ENCODE assay signal across 16 cellular contexts in genomic region chr10:52814506-52814905, GRCh38. TPM values are rescaled to one million over a fixed set of nuclear protein-coding genes. Genes with fewer than 3 reads are reported as not detected.
A peak's percentile ranks its signal among the peaks of the same experiment; 100 is the strongest.
DNase-seq lines count a peak whose midpoint lies in the region; ATAC-seq and TF ChIP-seq lines count a peak whose summit lies in the region.
"Had no signal": no experiment of that assay in that cellular context is flagged by ENCODE, and none has a peak within 500 bp of the region (broad histone marks: within the 10 kb centered on the region; RNA-seq: fewer than 3 reads in every experiment).

No MANE protein-coding gene starts in this region.

- WGBS in tibial nerve, 2 donors: 45 to 50% methylated on average over 5 of the region's 5 CpGs

- no peaks in the 10 kb centered on the region for H4K20me1 ChIP-seq in SU-DHL-6 (ENCODE audit: low read depth, low read length)

- H3K9me3 ChIP-seq in SU-DHL-6 (ENCODE audit: insufficient read depth, low read length) (no peaks in the 10 kb centered on the region), tibial nerve (no peaks in the 10 kb centered on the region)

- no peaks in the 10 kb centered on the region for H3K27me3 ChIP-seq in SU-DHL-6 (ENCODE audit: low read length)
- H3K27me3 ChIP-seq in tibial nerve: no peaks in the 10 kb centered on the region

- no peak for TF ChIP-seq CTCF in SU-DHL-6 (IDR thresholded peaks at IDR 0.05; ENCODE audit: insufficient read depth, low read length, poor library complexity, severe bottlenecking)
- TF ChIP-seq CTCF in tibial nerve (IDR thresholded peaks at IDR 0.05): no peak

- H3K9ac ChIP-seq in SU-DHL-6 (ENCODE audit: low read length): no peak overlapping the region; the same call in 1 of the 2 replicates

- ATAC-seq in GM18511 (IDR thresholded peaks at IDR 0.05; ENCODE audit: unreplicated experiment) (peak; percentile 46), GM19455 (IDR thresholded peaks at IDR 0.05; ENCODE audit: unreplicated experiment) (peak; percentile 41), HG02885 (IDR thresholded peaks at IDR 0.05; ENCODE audit: poor library complexity, unreplicated experiment) (peak; percentile 36)

- H3K9me2 ChIP-seq in SU-DHL-6 (replicated peaks; ENCODE audit: insufficient read depth, low read length): no peaks in the 10 kb centered on the region

- no peaks in the 10 kb centered on the region for H3K79me2 ChIP-seq in SU-DHL-6 (ENCODE audit: insufficient read depth, low read length)

- no peaks in the 10 kb centered on the region for H3F3A ChIP-seq in SU-DHL-6 (ENCODE audit: insufficient read depth)

- DNase-seq in foreskin melanocyte (no peak), NCI-H2171 (lab: John Stamatoyannopoulos, UW) (no peak), tibial nerve (ENCODE audit: low spot score in 2 of 2) (no peak)
- no peak for DNase-seq in activated CD4-positive, CD25-positive, alpha-beta regulatory T cell treated with anti-CD3 and anti-CD28 coated beads, Interleukin-2, amount 50 U/mL, for 72 hours
- DNase-seq: activated CD8-positive, alpha-beta memory T cell treated with anti-CD3 and anti-CD28 coated beads for 24 hours; immature natural killer cell; mammary epithelial cell; NCI-H345; stimulated activated CD4-positive, alpha-beta T cell treated with anti-CD3 and anti-CD28 coated beads, Interleukin-12 subunit alpha, Interleukin-12 subunit beta, amount 100 ng/mL, for 4 hours had no signal

- H2AFZ ChIP-seq in SU-DHL-6 (ENCODE audit: low read depth, low read length, severe bottlenecking): peak overlapping the region; percentile 71

- H3K27ac ChIP-seq in SU-DHL-6 (ENCODE audit: low read depth, low read length): no peak overlapping the region
- H3K27ac ChIP-seq in tibial nerve: no peak overlapping the region

- H3K4me3 ChIP-seq in SU-DHL-6 (ENCODE audit: insufficient read depth, low read length, poor library complexity, severe bottlenecking) (peak overlapping the region; percentile 10), tibial nerve (no peak overlapping the region)

- H3K4me1 ChIP-seq in tibial nerve: no peaks in the 10 kb centered on the region

- H3K36me3 ChIP-seq in SU-DHL-6 (ENCODE audit: low read length) (no peaks in the 10 kb centered on the region), tibial nerve (no peaks in the 10 kb centered on the region)

- no peak for TF ChIP-seq EP300 in tibial nerve (IDR thresholded peaks at IDR 0.05)

- H3K4me2 ChIP-seq in SU-DHL-6 (ENCODE audit: low read depth, low read length, poor library complexity, severe bottlenecking): peak overlapping the region; percentile 43

- TF ChIP-seq POLR2A in tibial nerve (IDR thresholded peaks at IDR 0.05): no peak

RNA-seq across cellular contexts. Expression of gene MBL2, which starts 41.9 kb away (rescaled TPM):
- under 1 TPM in 2 of 4 donors, not detected in 2; 0.21 to 0.22 TPM for total RNA-seq in tibial nerve
- total RNA-seq: astrocyte, endothelial cell of umbilical vein, mammary epithelial cell, pulmonary artery endothelial cell had no signal
